ENCODE assay signal across 10 cellular contexts in genomic region chr12:62730649-62731377, GRCh38.
DNase-seq lines count a peak whose midpoint lies in the region; ATAC-seq and TF ChIP-seq lines count a peak whose summit lies in the region.
"Had no signal": no experiment of that assay in that cellular context is flagged by ENCODE, and none has a peak within 500 bp of the region (broad histone marks: within the 10 kb centered on the region; RNA-seq: fewer than 3 reads in every experiment).

No MANE protein-coding gene starts in this region.

- peaks cover 8 to 22% (median 17%) of the 10 kb centered on the region in 3 donors for H3K4me1 ChIP-seq in skeletal muscle tissue (ENCODE audit: control insufficient read depth in 3 of 3, insufficient read depth in 3 of 3, low read length in 3 of 3)

- no peaks in the 10 kb centered on the region for H3K9me3 ChIP-seq in skeletal muscle tissue (ENCODE audit: control insufficient read depth in 3 of 3, low read length in 3 of 3)
- H3K9me3 ChIP-seq: Peyer's patch had no signal

- ATAC-seq in GM18502 (IDR thresholded peaks at IDR 0.05; ENCODE audit: poor library complexity, unreplicated experiment) = peak; percentile 41

- CTCF ChIA-PET in HEK293T (lab: Yijun Ruan, JAX) = no interaction called here
- CTCF ChIA-PET in activated CD4-positive, alpha-beta memory T cell treated with anti-CD3 and anti-CD28 coated beads, Interleukin-2, amount 10 ng/mL, durations not matched to agents 7 days and 5 days (lab: Charles Lee) = no interaction called here

- H3K4me1 Mint-ChIP-seq in activated CD4-positive, alpha-beta memory T cell treated with anti-CD3 and anti-CD28 coated beads, Interleukin-2, amount 10 ng/mL, durations not matched to agents 7 days and 5 days = peaks cover 11% of the 10 kb centered on the region

- H3K36me3 Mint-ChIP-seq in activated CD4-positive, alpha-beta memory T cell treated with anti-CD3 and anti-CD28 coated beads, Interleukin-2, amount 10 ng/mL, durations not matched to agents 7 days and 5 days (ENCODE audit: low read depth) = no peaks in the 10 kb centered on the region

- H3K27ac ChIP-seq in skeletal muscle tissue (ENCODE audit: low read depth, low read length) = peak overlapping the region; percentile 33
- H3K27ac ChIP-seq: parathyroid adenoma had no signal

- no peak for TF ChIP-seq CTCF in epithelial cell of esophagus (IDR thresholded peaks at IDR 0.05; ENCODE audit: insufficient read depth, low read depth, low read length, missing control alignments)

- DNase-seq in OCI-M1 (lab: John Stamatoyannopoulos, UW) (peak; percentile 81), epithelial cell of esophagus (ENCODE audit: low read depth) (peak; percentile 46), HEK293T (ENCODE audit: extremely low spot score) (no peak)
- DNase-seq in activated CD4-positive, alpha-beta memory T cell treated with anti-CD3 and anti-CD28 coated beads, Interleukin-2, amount 10 ng/mL, durations not matched to agents 7 days and 5 days = no peak
- no peak for DNase-seq in activated CD4-positive, alpha-beta T cell treated with anti-CD3 and anti-CD28 coated beads for 1 hour
- DNase-seq in activated CD4-positive, CD25-positive, alpha-beta regulatory T cell treated with anti-CD3 and anti-CD28 coated beads, Interleukin-2, amount 50 U/mL, for 72 hours = no peak
- DNase-seq: Peyer's patch had no signal

- H3K4me3 ChIP-seq in epithelial cell of esophagus (ENCODE audit: low read length) = no peak overlapping the region
- peak overlapping the region in 2 of 3 donors; percentile 46 to 52 for H3K4me3 ChIP-seq in skeletal muscle tissue (ENCODE audit: low read length in 3 of 3)
- H3K4me3 ChIP-seq: Peyer's patch had no signal

- H3K27me3 ChIP-seq in skeletal muscle tissue (ENCODE audit: control insufficient read depth in 3 of 3, insufficient read depth in 3 of 3, low read length in 3 of 3) = no peaks in the 10 kb centered on the region
- H3K27me3 ChIP-seq: Peyer's patch had no signal

- no peaks in the 10 kb centered on the region for H3K9me3 Mint-ChIP-seq in activated CD4-positive, alpha-beta memory T cell treated with anti-CD3 and anti-CD28 coated beads, Interleukin-2, amount 10 ng/mL, durations not matched to agents 7 days and 5 days

- no peaks in the 10 kb centered on the region for H3K36me3 ChIP-seq in skeletal muscle tissue (ENCODE audit: control insufficient read depth in 3 of 3, insufficient read depth in 3 of 3, low read length in 3 of 3)
- H3K36me3 ChIP-seq: Peyer's patch had no signal

- H3K9ac ChIP-seq in skeletal muscle tissue (ENCODE audit: low read depth in 1 of 3, low read length in 3 of 3) = no peak overlapping the region
- H3K9ac ChIP-seq: parathyroid adenoma had no signal

- peaks cover 3% of the 10 kb centered on the region for H3K27me3 Mint-ChIP-seq in activated CD4-positive, alpha-beta memory T cell treated with anti-CD3 and anti-CD28 coated beads, Interleukin-2, amount 10 ng/mL, durations not matched to agents 7 days and 5 days

- POLR2A ChIA-PET in HEK293T (lab: Yijun Ruan, JAX) = no interaction called here
- POLR2A ChIA-PET in activated CD4-positive, alpha-beta memory T cell treated with anti-CD3 and anti-CD28 coated beads, Interleukin-2, amount 10 ng/mL, durations not matched to agents 7 days and 5 days (lab: Charles Lee) = interaction anchor here (1.3 kb wide), 1 partner anchor 128 kb away, joined by 3 read pairs; no protein-coding TSS in a partner anchor

- H3K4me3 Mint-ChIP-seq in activated CD4-positive, alpha-beta memory T cell treated with anti-CD3 and anti-CD28 coated beads, Interleukin-2, amount 10 ng/mL, durations not matched to agents 7 days and 5 days = no peak overlapping the region

- no peak overlapping the region for H3K27ac Mint-ChIP-seq in activated CD4-positive, alpha-beta memory T cell treated with anti-CD3 and anti-CD28 coated beads, Interleukin-2, amount 10 ng/mL, durations not matched to agents 7 days and 5 days

TF ChIP-seq in HEK293T, 16 proteins besides CTCF, POLR2A, EP300 and RAD21:
- TF ChIP-seq LEF1 (IDR thresholded peaks at IDR 0.05; ENCODE audit: borderline replicate concordance) (no peak), ZNF384 (IDR thresholded peaks at IDR 0.05) (no peak), TARDBP (IDR thresholded peaks at IDR 0.05) (no peak), L3MBTL2 (conservative IDR thresholded peaks at IDR 0.05) (no peak), FOXA1 (IDR thresholded peaks at IDR 0.05) (no peak), NFRKB (IDR thresholded peaks at IDR 0.05) (no peak), FOXK2 (IDR thresholded peaks at IDR 0.05) (no peak), SUZ12 (IDR thresholded peaks at IDR 0.05) (no peak), PKNOX1 (IDR thresholded peaks at IDR 0.05) (no peak), FOXM1 (IDR thresholded peaks at IDR 0.05; ENCODE audit: borderline replicate concordance) (no peak), BHLHE40 (IDR thresholded peaks at IDR 0.05; ENCODE audit: borderline replicate concordance) (no peak), SP1 (IDR thresholded peaks at IDR 0.05) (no peak), CTBP1 (IDR thresholded peaks at IDR 0.05; ENCODE audit: borderline replicate concordance) (no peak), HDGF (IDR thresholded peaks at IDR 0.05; ENCODE audit: borderline replicate concordance) (no peak), ARNT (IDR thresholded peaks at IDR 0.05) (no peak)

Comparison
In these comparisons a context has a peak if more than half of its experiments do, and no peak if none do; other contexts are left out.
1. DNase-seq: peak in OCI-M1 (single experiment) and epithelial cell of esophagus (single experiment); none in HEK293T (single experiment), activated CD4-positive, alpha-beta memory T cell treated with anti-CD3 and anti-CD28 coated beads, Interleukin-2, amount 10 ng/mL, durations not matched to agents 7 days and 5 days (single experiment), activated CD4-positive, alpha-beta T cell treated with anti-CD3 and anti-CD28 coated beads for 1 hour (single experiment) and activated CD4-positive, CD25-positive, alpha-beta regulatory T cell treated with anti-CD3 and anti-CD28 coated beads, Interleukin-2, amount 50 U/mL, for 72 hours (single experiment).